Comparison of ENCODE assay signal across 25 cellular contexts in the genomic region with DNA sequence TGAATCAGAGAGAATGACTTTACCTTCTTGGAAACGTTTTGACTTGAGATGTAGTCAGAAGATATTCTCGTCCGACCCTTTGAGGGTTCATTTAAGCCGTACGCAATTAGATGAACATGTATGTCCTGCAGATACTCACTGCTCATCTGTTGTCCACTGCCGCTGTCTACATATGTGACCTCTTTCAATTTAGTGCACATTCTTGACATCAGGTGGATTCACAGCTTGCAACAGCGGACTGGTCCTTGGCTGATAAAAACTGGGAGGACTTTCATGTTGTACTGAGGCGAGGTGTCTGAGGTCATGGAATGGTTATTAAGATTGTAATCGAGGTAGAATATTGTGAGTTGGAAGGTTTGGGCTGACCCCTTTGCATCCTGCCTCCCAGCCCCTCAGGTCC.
DNase-seq lines count a peak whose midpoint lies in the region; ATAC-seq and TF ChIP-seq lines count a peak whose summit lies in the region.
"Had no signal": no experiment of that assay in that cellular context is flagged by ENCODE, and none has a peak within 500 bp of the region (broad histone marks: within the 10 kb centered on the region; RNA-seq: fewer than 3 reads in every experiment).

No MANE protein-coding gene starts in this region.

- no peak overlapping the region for H2AFZ ChIP-seq in neural progenitor cell (replicated peaks)

- no peaks in the 10 kb centered on the region for H3K9me3 ChIP-seq in HUES48 (ENCODE audit: control insufficient read depth, insufficient read depth, low read length)
- no peaks in the 10 kb centered on the region for H3K9me3 ChIP-seq in neural progenitor cell (ENCODE audit: low read depth)
- H3K9me3 ChIP-seq: ascending aorta, esophagus squamous epithelium had no signal

- peak overlapping the region; percentile 59 for H3K4me2 ChIP-seq in neural progenitor cell

- H3K27ac ChIP-seq in HUES48 (ENCODE audit: low read depth, low read length) = peak overlapping the region; percentile 17
- H3K27ac ChIP-seq in neural progenitor cell = no peak overlapping the region
- H3K27ac ChIP-seq: ascending aorta had no signal

- intact Hi-C loops in Right ventricle myocardium inferior (cut with DNase I) (loop anchor here (2.0 to 5.0 kb wide), 2 partner anchors 38 to 193 kb away; partner anchors contain the start of gene JARID2), Right ventricle myocardium superior (cut with DNase I) (loop anchor here (5.0 kb wide), 1 partner anchor 193 kb away; the partner anchor contains the start of gene JARID2)

- H3K4me3 ChIP-seq in HUES48 (ENCODE audit: low read depth, low read length) (no peak overlapping the region), neural progenitor cell (no peak overlapping the region)
- H3K4me3 ChIP-seq: ascending aorta, esophagus squamous epithelium, mucosa of descending colon had no signal

- H3K27ac Mint-ChIP-seq in activated naive CD8-positive, alpha-beta T cell treated with anti-CD3 and anti-CD28 coated beads, Interleukin-2, amount 10 ng/mL, durations not matched to agents 7 days and 5 days = peak overlapping the region; percentile 91
- H3K27ac Mint-ChIP-seq in neural progenitor cell = no peak overlapping the region

- H3K27me3 Mint-ChIP-seq in activated naive CD8-positive, alpha-beta T cell treated with anti-CD3 and anti-CD28 coated beads, Interleukin-2, amount 10 ng/mL, durations not matched to agents 7 days and 5 days = no peaks in the 10 kb centered on the region
- H3K27me3 Mint-ChIP-seq in neural progenitor cell (ENCODE audit: insufficient read depth, low read depth) = peaks cover 5% of the 10 kb centered on the region
- H3K27me3 Mint-ChIP-seq: CD8-positive, alpha-beta memory T cell had no signal

- TF ChIP-seq CTCF in neural progenitor cell (IDR thresholded peaks at IDR 0.05) = no peak

- H3K79me2 ChIP-seq in neural progenitor cell (ENCODE audit: low read depth) = peaks cover 99% of the 10 kb centered on the region

- peaks cover 11% of the 10 kb centered on the region for H3K36me3 Mint-ChIP-seq in activated naive CD8-positive, alpha-beta T cell treated with anti-CD3 and anti-CD28 coated beads, Interleukin-2, amount 10 ng/mL, durations not matched to agents 7 days and 5 days
- peaks cover 13% of the 10 kb centered on the region for H3K36me3 Mint-ChIP-seq in neural progenitor cell

- H3K4me1 ChIP-seq in HUES48 (ENCODE audit: control insufficient read depth, insufficient read depth, low read length) (peaks cover 88% of the 10 kb centered on the region), neural progenitor cell (peaks cover 74% of the 10 kb centered on the region)

- H3F3A ChIP-seq in neural progenitor cell (ENCODE audit: low read depth) = peaks cover 17% of the 10 kb centered on the region

- POLR2A ChIA-PET in activated naive CD8-positive, alpha-beta T cell treated with anti-CD3 and anti-CD28 coated beads, Interleukin-2, amount 10 ng/mL, durations not matched to agents 7 days and 5 days (lab: Charles Lee) = interaction anchor here (0.7 to 1.0 kb wide), 2 partner anchors 114 to 193 kb away, joined by 3 read pairs; no protein-coding TSS in a partner anchor

- ATAC-seq in activated naive CD8-positive, alpha-beta T cell treated with anti-CD3 and anti-CD28 coated beads, Interleukin-2, amount 10 ng/mL, durations not matched to agents 7 days and 5 days (ENCODE audit: low read depth) = no peak
- no peak for ATAC-seq in GM21786 (IDR thresholded peaks at IDR 0.05; ENCODE audit: unreplicated experiment)
- ATAC-seq in Right ventricle myocardium inferior = no peak
- no peak for ATAC-seq in Right ventricle myocardium superior (ENCODE audit: poor library complexity)
- ATAC-seq: left colon, mucosa of descending colon, right cardiac atrium had no signal

- H3K4me1 Mint-ChIP-seq in activated naive CD8-positive, alpha-beta T cell treated with anti-CD3 and anti-CD28 coated beads, Interleukin-2, amount 10 ng/mL, durations not matched to agents 7 days and 5 days = peaks cover 68% of the 10 kb centered on the region
- peaks cover 77% of the 10 kb centered on the region for H3K4me1 Mint-ChIP-seq in neural progenitor cell

- no peaks in the 10 kb centered on the region for H3K27me3 ChIP-seq in HUES48 (ENCODE audit: control insufficient read depth, insufficient read depth, low read length)
- no peaks in the 10 kb centered on the region for H3K27me3 ChIP-seq in neural progenitor cell
- H3K27me3 ChIP-seq: ascending aorta, esophagus squamous epithelium had no signal

- no peaks in the 10 kb centered on the region for H3K9me3 Mint-ChIP-seq in activated naive CD8-positive, alpha-beta T cell treated with anti-CD3 and anti-CD28 coated beads, Interleukin-2, amount 10 ng/mL, durations not matched to agents 7 days and 5 days
- H3K9me3 Mint-ChIP-seq in neural progenitor cell = peaks cover 6% of the 10 kb centered on the region
- H3K9me3 Mint-ChIP-seq: CD8-positive, alpha-beta memory T cell had no signal

- peak overlapping the region; percentile 75 for H3K4me3 Mint-ChIP-seq in activated naive CD8-positive, alpha-beta T cell treated with anti-CD3 and anti-CD28 coated beads, Interleukin-2, amount 10 ng/mL, durations not matched to agents 7 days and 5 days
- H3K4me3 Mint-ChIP-seq in neural progenitor cell = peak overlapping the region; percentile 18

- peaks cover 83% of the 10 kb centered on the region for H4K20me1 ChIP-seq in neural progenitor cell (ENCODE audit: low read depth)

- peaks cover 9% of the 10 kb centered on the region for H3K36me3 ChIP-seq in HUES48 (ENCODE audit: control insufficient read depth, insufficient read depth, low read length)
- peaks cover 1% of the 10 kb centered on the region for H3K36me3 ChIP-seq in neural progenitor cell
- H3K36me3 ChIP-seq: ascending aorta, esophagus squamous epithelium had no signal

- H3K9ac ChIP-seq in HUES48 (ENCODE audit: low read depth, low read length) (no peak overlapping the region), neural progenitor cell (no peak overlapping the region)

- DNase-seq in activated CD8-positive, alpha-beta memory T cell treated with anti-CD3 and anti-CD28 coated beads for 24 hours = peak; percentile 49
- DNase-seq in activated CD8-positive, alpha-beta memory T cell treated with anti-CD3 and anti-CD28 coated beads, Interleukin-2, amount 50 U/mL, for 48 hours = no peak
- DNase-seq in activated naive CD8-positive, alpha-beta T cell treated with anti-CD3 and anti-CD28 coated beads, Interleukin-2, amount 10 ng/mL, durations not matched to agents 7 days and 5 days = no peak
- no peak for DNase-seq in neural progenitor cell (ENCODE audit: low spot score)
- no peak for DNase-seq in Right ventricle myocardium inferior (ENCODE audit: missing footprints)
- no peak for DNase-seq in Right ventricle myocardium superior
- DNase-seq: ACHN; activated CD4-positive, alpha-beta T cell treated with anti-CD3 and anti-CD28 coated beads, Interleukin-2, amount 50 U/mL, for 1 hour; CD8-positive, alpha-beta memory T cell; cerebellar nuclear complex; DMS79; effector CD8-positive, alpha-beta T cell; esophagus squamous epithelium; KBM-7; left colon; mucosa of descending colon; NCI-H1048; NCI-H2029; NCI-H446 treated with DMSO at 0.1 percent for 48 hours; NK-92 treated with Interleukin-12 subunit alpha and Interleukin-12 subunit beta, amount 100 ng/mL, for 24 hours; right cardiac atrium; stimulated activated CD4-positive, alpha-beta T cell treated with anti-CD3 and anti-CD28 coated beads, Interleukin-15, amount 100 ng/mL, for 24 hours had no signal
